ENCODE assay signal across 2 cellular contexts in the genomic region with DNA sequence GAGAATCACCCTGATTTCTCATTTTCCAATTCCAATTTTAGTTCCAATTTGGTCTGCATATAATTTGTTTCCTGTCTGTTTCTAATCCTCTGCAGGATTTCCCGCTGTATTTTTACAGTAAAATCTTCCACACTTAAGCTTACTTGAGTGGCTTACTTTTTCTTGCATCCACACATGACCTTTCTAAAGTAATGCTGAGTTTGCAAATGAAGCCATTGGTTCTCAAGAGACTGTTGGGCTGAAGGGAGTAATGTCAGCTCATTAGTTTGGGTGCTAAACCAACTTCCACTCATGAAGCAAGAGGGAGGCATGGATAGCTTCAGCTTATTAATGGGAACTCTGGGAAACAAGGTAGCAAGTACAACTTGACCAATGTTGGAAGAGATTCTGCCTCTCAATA.
TF ChIP-seq lines count a peak whose summit lies in the region.

No MANE protein-coding gene starts in this region.

TF ChIP-seq in HepG2, 621 proteins besides CTCF, POLR2A, EP300 and RAD21:
- peak; percentile 66 to 74 for TF ChIP-seq MAFK (conservative IDR thresholded peaks at IDR 0.05 in 1 of 2, IDR thresholded peaks at IDR 0.05 in 1 of 2; ENCODE audit: low read length in 2 of 2)
- TF ChIP-seq ZNF644 (CRISPR knock-in tag; IDR thresholded peaks at IDR 0.05; ENCODE audit: low read depth), result no peak
- TF ChIP-seq MAFF (IDR thresholded peaks at IDR 0.05; ENCODE audit: low read depth, low read length), result peak; percentile 63

TF ChIP-seq in GM12878, 131 proteins besides CTCF, POLR2A, EP300 and RAD21:
- TF ChIP-seq BHLHE40 (IDR thresholded peaks at IDR 0.05; ENCODE audit: borderline replicate concordance in 1 of 2, low read depth in 2 of 2, low read length in 1 of 2), result no peak
- TF ChIP-seq, protein P1, sequence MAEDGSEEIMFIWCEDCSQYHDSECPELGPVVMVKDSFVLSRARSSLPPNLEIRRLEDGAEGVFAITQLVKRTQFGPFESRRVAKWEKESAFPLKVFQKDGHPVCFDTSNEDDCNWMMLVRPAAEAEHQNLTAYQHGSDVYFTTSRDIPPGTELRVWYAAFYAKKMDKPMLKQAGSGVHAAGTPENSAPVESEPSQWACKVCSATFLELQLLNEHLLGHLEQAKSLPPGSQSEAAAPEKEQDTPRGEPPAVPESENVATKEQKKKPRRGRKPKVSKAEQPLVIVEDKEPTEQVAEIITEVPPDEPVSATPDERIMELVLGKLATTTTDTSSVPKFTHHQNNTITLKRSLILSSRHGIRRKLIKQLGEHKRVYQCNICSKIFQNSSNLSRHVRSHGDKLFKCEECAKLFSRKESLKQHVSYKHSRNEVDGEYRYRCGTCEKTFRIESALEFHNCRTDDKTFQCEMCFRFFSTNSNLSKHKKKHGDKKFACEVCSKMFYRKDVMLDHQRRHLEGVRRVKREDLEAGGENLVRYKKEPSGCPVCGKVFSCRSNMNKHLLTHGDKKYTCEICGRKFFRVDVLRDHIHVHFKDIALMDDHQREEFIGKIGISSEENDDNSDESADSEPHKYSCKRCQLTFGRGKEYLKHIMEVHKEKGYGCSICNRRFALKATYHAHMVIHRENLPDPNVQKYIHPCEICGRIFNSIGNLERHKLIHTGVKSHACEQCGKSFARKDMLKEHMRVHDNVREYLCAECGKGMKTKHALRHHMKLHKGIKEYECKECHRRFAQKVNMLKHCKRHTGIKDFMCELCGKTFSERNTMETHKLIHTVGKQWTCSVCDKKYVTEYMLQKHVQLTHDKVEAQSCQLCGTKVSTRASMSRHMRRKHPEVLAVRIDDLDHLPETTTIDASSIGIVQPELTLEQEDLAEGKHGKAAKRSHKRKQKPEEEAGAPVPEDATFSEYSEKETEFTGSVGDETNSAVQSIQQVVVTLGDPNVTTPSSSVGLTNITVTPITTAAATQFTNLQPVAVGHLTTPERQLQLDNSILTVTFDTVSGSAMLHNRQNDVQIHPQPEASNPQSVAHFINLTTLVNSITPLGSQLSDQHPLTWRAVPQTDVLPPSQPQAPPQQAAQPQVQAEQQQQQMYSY (CRISPR knock-in tag; IDR thresholded peaks at IDR 0.05), result no peak
- TF ChIP-seq SMAD5 (IDR thresholded peaks at IDR 0.05; ENCODE audit: low read depth), result no peak
- TF ChIP-seq, protein P2, sequence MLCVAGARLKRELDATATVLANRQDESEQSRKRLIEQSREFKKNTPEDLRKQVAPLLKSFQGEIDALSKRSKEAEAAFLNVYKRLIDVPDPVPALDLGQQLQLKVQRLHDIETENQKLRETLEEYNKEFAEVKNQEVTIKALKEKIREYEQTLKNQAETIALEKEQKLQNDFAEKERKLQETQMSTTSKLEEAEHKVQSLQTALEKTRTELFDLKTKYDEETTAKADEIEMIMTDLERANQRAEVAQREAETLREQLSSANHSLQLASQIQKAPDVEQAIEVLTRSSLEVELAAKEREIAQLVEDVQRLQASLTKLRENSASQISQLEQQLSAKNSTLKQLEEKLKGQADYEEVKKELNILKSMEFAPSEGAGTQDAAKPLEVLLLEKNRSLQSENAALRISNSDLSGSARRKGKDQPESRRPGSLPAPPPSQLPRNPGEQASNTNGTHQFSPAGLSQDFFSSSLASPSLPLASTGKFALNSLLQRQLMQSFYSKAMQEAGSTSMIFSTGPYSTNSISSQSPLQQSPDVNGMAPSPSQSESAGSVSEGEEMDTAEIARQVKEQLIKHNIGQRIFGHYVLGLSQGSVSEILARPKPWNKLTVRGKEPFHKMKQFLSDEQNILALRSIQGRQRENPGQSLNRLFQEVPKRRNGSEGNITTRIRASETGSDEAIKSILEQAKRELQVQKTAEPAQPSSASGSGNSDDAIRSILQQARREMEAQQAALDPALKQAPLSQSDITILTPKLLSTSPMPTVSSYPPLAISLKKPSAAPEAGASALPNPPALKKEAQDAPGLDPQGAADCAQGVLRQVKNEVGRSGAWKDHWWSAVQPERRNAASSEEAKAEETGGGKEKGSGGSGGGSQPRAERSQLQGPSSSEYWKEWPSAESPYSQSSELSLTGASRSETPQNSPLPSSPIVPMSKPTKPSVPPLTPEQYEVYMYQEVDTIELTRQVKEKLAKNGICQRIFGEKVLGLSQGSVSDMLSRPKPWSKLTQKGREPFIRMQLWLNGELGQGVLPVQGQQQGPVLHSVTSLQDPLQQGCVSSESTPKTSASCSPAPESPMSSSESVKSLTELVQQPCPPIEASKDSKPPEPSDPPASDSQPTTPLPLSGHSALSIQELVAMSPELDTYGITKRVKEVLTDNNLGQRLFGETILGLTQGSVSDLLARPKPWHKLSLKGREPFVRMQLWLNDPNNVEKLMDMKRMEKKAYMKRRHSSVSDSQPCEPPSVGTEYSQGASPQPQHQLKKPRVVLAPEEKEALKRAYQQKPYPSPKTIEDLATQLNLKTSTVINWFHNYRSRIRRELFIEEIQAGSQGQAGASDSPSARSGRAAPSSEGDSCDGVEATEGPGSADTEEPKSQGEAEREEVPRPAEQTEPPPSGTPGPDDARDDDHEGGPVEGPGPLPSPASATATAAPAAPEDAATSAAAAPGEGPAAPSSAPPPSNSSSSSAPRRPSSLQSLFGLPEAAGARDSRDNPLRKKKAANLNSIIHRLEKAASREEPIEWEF (IDR thresholded peaks at IDR 0.05; ENCODE audit: insufficient replicate concordance, low read depth, low read length), result no peak
- no peak for TF ChIP-seq FOXK2 (IDR thresholded peaks at IDR 0.05)
- TF ChIP-seq DPF2 (IDR thresholded peaks at IDR 0.05), result no peak
- no peak for TF ChIP-seq SUPT20H (IDR thresholded peaks at IDR 0.05; ENCODE audit: borderline replicate concordance, control insufficient read depth, low read depth, low read length)
- TF ChIP-seq BCL11A (IDR thresholded peaks at IDR 0.05; ENCODE audit: low read depth, low read length), result no peak
- TF ChIP-seq FOS (IDR thresholded peaks at IDR 0.05; ENCODE audit: borderline replicate concordance, extremely low read depth, insufficient read length), result no peak
- no peak for TF ChIP-seq EGR1 (IDR thresholded peaks at IDR 0.05; ENCODE audit: borderline replicate concordance in 1 of 2, low read depth in 2 of 2, low read length in 2 of 2)
- TF ChIP-seq YY1 (IDR thresholded peaks at IDR 0.05; ENCODE audit: low read depth, low read length), result no peak
- no peak for TF ChIP-seq YBX1 (IDR thresholded peaks at IDR 0.05)
- no peak for TF ChIP-seq TBL1XR1 (IDR thresholded peaks at IDR 0.05; ENCODE audit: low read depth, low read length)
